9 cellular contexts compared by ENCODE assay signal in the genomic region with DNA sequence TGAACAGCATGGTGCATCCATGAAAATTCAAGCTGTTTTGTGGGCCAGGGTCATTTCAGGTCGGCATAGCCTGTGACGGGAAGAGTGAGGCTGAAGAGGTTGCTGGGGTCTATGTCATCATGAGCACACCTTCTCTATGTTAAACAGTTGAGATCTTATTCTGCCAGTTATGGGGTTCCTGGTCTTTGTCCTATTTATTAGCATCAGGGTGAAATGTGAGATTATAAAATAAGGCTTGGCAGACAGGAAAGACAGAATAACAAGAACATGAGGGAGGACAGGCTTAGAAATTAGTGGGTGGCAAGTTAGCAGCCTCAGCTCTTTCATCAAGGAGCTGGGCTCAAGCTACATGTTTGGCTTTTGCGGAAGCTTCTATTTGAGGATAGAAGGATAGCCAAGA. TPM values are rescaled to one million over a fixed set of nuclear protein-coding genes. Genes with fewer than 3 reads are reported as not detected.
"Had no signal": no experiment of that assay in that cellular context is flagged by ENCODE, and none has a peak within 500 bp of the region (broad histone marks: within the 10 kb centered on the region; RNA-seq: fewer than 3 reads in every experiment).

No MANE protein-coding gene starts in this region.

- H3K27ac Mint-ChIP-seq: HFFc6, IgD-negative memory B cell had no signal

- H3K4me3 Mint-ChIP-seq: HFFc6, IgD-negative memory B cell had no signal

- ATAC-seq: HCT116, HepG2 had no signal

- H3K9me3 Mint-ChIP-seq: HFFc6 had no signal

- DNase-seq: GM23248, GOT3, H7, HFFc6 had no signal

RNA-seq across cellular contexts. Expression of a gene that starts 51.7 kb away (rescaled TPM):
- total RNA-seq: GM23248, H4, H7, HepG2, HFFc6, HT1080 had no signal
